ENCODE assay signal across 12 cellular contexts in genomic region chr18:74064510-74064909, GRCh38.
A peak's percentile ranks its signal among the peaks of the same experiment; 100 is the strongest.
DNase-seq lines count a peak whose midpoint lies in the region; ATAC-seq lines count a peak whose summit lies in the region.
"Had no signal": no experiment of that assay in that cellular context is flagged by ENCODE, and none has a peak within 500 bp of the region (broad histone marks: within the 10 kb centered on the region; RNA-seq: fewer than 3 reads in every experiment).

No MANE protein-coding gene starts in this region.

- H3K4me1 ChIP-seq in CD8-positive, alpha-beta memory T cell (ENCODE audit: insufficient read depth, low read length): peaks cover 11% of the 10 kb centered on the region

- DNase-seq in activated T-cell treated with anti-CD3 and anti-CD28 coated beads for 48 hours (ENCODE audit: low read depth): peak; percentile 52
- no peak for DNase-seq in activated T-cell treated with anti-CD3 and anti-CD28 coated beads for 4 hours
- DNase-seq in NCI-H146 (lab: John Stamatoyannopoulos, UW): peak; percentile 73
- peak; percentile 50 for DNase-seq in activated naive CD8-positive, alpha-beta T cell treated with anti-CD3 and anti-CD28 coated beads, Interleukin-2, amount 10 ng/mL, durations not matched to agents 7 days and 5 days
- no peak for DNase-seq in CD8-positive, alpha-beta memory T cell
- DNase-seq: KBM-7 had no signal

- H3K36me3 Mint-ChIP-seq in activated naive CD8-positive, alpha-beta T cell treated with anti-CD3 and anti-CD28 coated beads, Interleukin-2, amount 10 ng/mL, durations not matched to agents 7 days and 5 days: peaks cover 1% of the 10 kb centered on the region
- H3K36me3 Mint-ChIP-seq in stimulated activated naive CD8-positive, alpha-beta T cell treated with anti-CD3 and anti-CD28 coated beads, Interleukin-15, Interleukin-2, amounts not matched to agents 100 ng/mL and 50 ng/mL, for 24 hours (ENCODE audit: low read depth): no peaks in the 10 kb centered on the region
- H3K36me3 Mint-ChIP-seq in CD8-positive, alpha-beta memory T cell: no peaks in the 10 kb centered on the region

- H3K9me3 Mint-ChIP-seq in activated naive CD8-positive, alpha-beta T cell treated with anti-CD3 and anti-CD28 coated beads, Interleukin-2, amount 10 ng/mL, durations not matched to agents 7 days and 5 days: no peaks in the 10 kb centered on the region
- H3K9me3 Mint-ChIP-seq in stimulated activated naive CD8-positive, alpha-beta T cell treated with anti-CD3 and anti-CD28 coated beads, Interleukin-15, Interleukin-2, amounts not matched to agents 100 ng/mL and 50 ng/mL, for 24 hours: no peaks in the 10 kb centered on the region
- no peaks in the 10 kb centered on the region for H3K9me3 Mint-ChIP-seq in CD8-positive, alpha-beta memory T cell
- H3K9me3 Mint-ChIP-seq: central memory CD8-positive, alpha-beta T cell had no signal

- no peaks in the 10 kb centered on the region for H3K27me3 ChIP-seq in CD8-positive, alpha-beta memory T cell (ENCODE audit: insufficient read depth, low read length, poor library complexity, severe bottlenecking)

- H3K36me3 ChIP-seq in CD8-positive, alpha-beta memory T cell (ENCODE audit: insufficient read depth, low read length): no peaks in the 10 kb centered on the region
- H3K36me3 ChIP-seq: neutrophil, thoracic aorta had no signal

- peak overlapping the region; percentile 74 for H3K27ac Mint-ChIP-seq in activated naive CD8-positive, alpha-beta T cell treated with anti-CD3 and anti-CD28 coated beads, Interleukin-2, amount 10 ng/mL, durations not matched to agents 7 days and 5 days
- peak overlapping the region; percentile 78 for H3K27ac Mint-ChIP-seq in stimulated activated naive CD8-positive, alpha-beta T cell treated with anti-CD3 and anti-CD28 coated beads, Interleukin-15, Interleukin-2, amounts not matched to agents 100 ng/mL and 50 ng/mL, for 24 hours
- H3K27ac Mint-ChIP-seq in CD8-positive, alpha-beta memory T cell: no peak overlapping the region

- CTCF ChIA-PET in CD8-positive, alpha-beta memory T cell (lab: Charles Lee): no interaction called here

- no peak overlapping the region for H3K27ac ChIP-seq in CD8-positive, alpha-beta memory T cell (ENCODE audit: low read depth, low read length)
- H3K27ac ChIP-seq: neutrophil, thoracic aorta had no signal

- ATAC-seq in activated naive CD8-positive, alpha-beta T cell treated with anti-CD3 and anti-CD28 coated beads, Interleukin-2, amount 10 ng/mL, durations not matched to agents 7 days and 5 days (ENCODE audit: low read depth): peak; percentile 81
- ATAC-seq in GM18907 (IDR thresholded peaks at IDR 0.05; ENCODE audit: unreplicated experiment): no peak
- no peak for ATAC-seq in GM18868 (IDR thresholded peaks at IDR 0.05; ENCODE audit: unreplicated experiment)

- no peaks in the 10 kb centered on the region for H3K9me3 ChIP-seq in CD8-positive, alpha-beta memory T cell (ENCODE audit: low read length)
- H3K9me3 ChIP-seq: neutrophil, thoracic aorta had no signal

- H3K4me3 ChIP-seq in CD8-positive, alpha-beta memory T cell (ENCODE audit: low read length): no peak overlapping the region
- H3K4me3 ChIP-seq: thoracic aorta had no signal

- POLR2A ChIA-PET in activated naive CD8-positive, alpha-beta T cell treated with anti-CD3 and anti-CD28 coated beads, Interleukin-2, amount 10 ng/mL, durations not matched to agents 7 days and 5 days (lab: Charles Lee): interaction anchor here (2.4 kb wide), 1 partner anchor 18 kb away, joined by 14 read pairs; no protein-coding TSS in a partner anchor
- POLR2A ChIA-PET in CD8-positive, alpha-beta memory T cell (lab: Charles Lee): no interaction called here

- H3K4me1 Mint-ChIP-seq in activated naive CD8-positive, alpha-beta T cell treated with anti-CD3 and anti-CD28 coated beads, Interleukin-2, amount 10 ng/mL, durations not matched to agents 7 days and 5 days: peaks cover 35% of the 10 kb centered on the region
- peaks cover 44% of the 10 kb centered on the region for H3K4me1 Mint-ChIP-seq in stimulated activated naive CD8-positive, alpha-beta T cell treated with anti-CD3 and anti-CD28 coated beads, Interleukin-15, Interleukin-2, amounts not matched to agents 100 ng/mL and 50 ng/mL, for 24 hours (ENCODE audit: low read depth)
- H3K4me1 Mint-ChIP-seq in CD8-positive, alpha-beta memory T cell: peaks cover 0 to 3% (median 0%) of the 10 kb centered on the region in 3 donors
- H3K4me1 Mint-ChIP-seq: central memory CD8-positive, alpha-beta T cell had no signal

- no peaks in the 10 kb centered on the region for H3K27me3 Mint-ChIP-seq in activated naive CD8-positive, alpha-beta T cell treated with anti-CD3 and anti-CD28 coated beads, Interleukin-2, amount 10 ng/mL, durations not matched to agents 7 days and 5 days
- no peaks in the 10 kb centered on the region for H3K27me3 Mint-ChIP-seq in stimulated activated naive CD8-positive, alpha-beta T cell treated with anti-CD3 and anti-CD28 coated beads, Interleukin-15, Interleukin-2, amounts not matched to agents 100 ng/mL and 50 ng/mL, for 24 hours
- H3K27me3 Mint-ChIP-seq in CD8-positive, alpha-beta memory T cell: peaks cover 2 to 29% of the 10 kb centered on the region in 2 donors

- H3K4me3 Mint-ChIP-seq in activated naive CD8-positive, alpha-beta T cell treated with anti-CD3 and anti-CD28 coated beads, Interleukin-2, amount 10 ng/mL, durations not matched to agents 7 days and 5 days: peak overlapping the region; percentile 76
- H3K4me3 Mint-ChIP-seq in stimulated activated naive CD8-positive, alpha-beta T cell treated with anti-CD3 and anti-CD28 coated beads, Interleukin-15, Interleukin-2, amounts not matched to agents 100 ng/mL and 50 ng/mL, for 24 hours: peak overlapping the region; percentile 70
- no peak overlapping the region for H3K4me3 Mint-ChIP-seq in CD8-positive, alpha-beta memory T cell
- H3K4me3 Mint-ChIP-seq: central memory CD8-positive, alpha-beta T cell had no signal

Comparison
In these comparisons a context has a peak if more than half of its experiments do, and no peak if none do; other contexts are left out.
1. DNase-seq: peak in activated T-cell treated with anti-CD3 and anti-CD28 coated beads for 48 hours (single experiment), NCI-H146 (single experiment) and activated naive CD8-positive, alpha-beta T cell treated with anti-CD3 and anti-CD28 coated beads, Interleukin-2, amount 10 ng/mL, durations not matched to agents 7 days and 5 days (single experiment); none in activated T-cell treated with anti-CD3 and anti-CD28 coated beads for 4 hours (single experiment) and CD8-positive, alpha-beta memory T cell (0 of 5).
2. H3K27ac Mint-ChIP-seq: peak in activated naive CD8-positive, alpha-beta T cell treated with anti-CD3 and anti-CD28 coated beads, Interleukin-2, amount 10 ng/mL, durations not matched to agents 7 days and 5 days (single experiment) and stimulated activated naive CD8-positive, alpha-beta T cell treated with anti-CD3 and anti-CD28 coated beads, Interleukin-15, Interleukin-2, amounts not matched to agents 100 ng/mL and 50 ng/mL, for 24 hours (single experiment); none in CD8-positive, alpha-beta memory T cell (0 of 8).
3. H3K4me3 Mint-ChIP-seq: peak in activated naive CD8-positive, alpha-beta T cell treated with anti-CD3 and anti-CD28 coated beads, Interleukin-2, amount 10 ng/mL, durations not matched to agents 7 days and 5 days (single experiment) and stimulated activated naive CD8-positive, alpha-beta T cell treated with anti-CD3 and anti-CD28 coated beads, Interleukin-15, Interleukin-2, amounts not matched to agents 100 ng/mL and 50 ng/mL, for 24 hours (single experiment); none in CD8-positive, alpha-beta memory T cell (0 of 7).